Comparison of ENCODE assay signal across 24 cellular contexts in the genomic region with DNA sequence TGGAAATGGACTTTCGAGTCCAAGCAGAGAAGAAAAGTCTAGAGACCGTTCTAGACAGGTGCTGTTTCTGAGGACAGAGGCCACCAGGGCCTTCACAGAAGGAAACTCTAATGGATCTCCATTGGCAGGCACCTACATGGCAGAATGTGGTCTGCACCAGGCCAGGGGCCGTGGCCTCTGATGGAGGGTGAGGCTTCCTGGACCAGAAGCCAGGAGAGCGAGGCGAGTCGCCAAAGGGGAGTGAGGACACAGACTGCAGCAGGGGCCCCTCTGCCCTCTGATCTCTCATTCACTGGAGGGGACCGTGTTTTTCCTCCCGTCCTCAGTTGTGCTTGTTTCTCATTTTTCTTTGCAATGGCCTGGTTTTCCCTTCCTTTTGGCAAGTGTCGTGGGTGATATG. TPM values are rescaled to one million over a fixed set of nuclear protein-coding genes. Genes with fewer than 3 reads are reported as not detected.
DNase-seq lines count a peak whose midpoint lies in the region; ATAC-seq lines count a peak whose summit lies in the region.
"Had no signal": no experiment of that assay in that cellular context is flagged by ENCODE, and none has a peak within 500 bp of the region (broad histone marks: within the 10 kb centered on the region; RNA-seq: fewer than 3 reads in every experiment).

No MANE protein-coding gene starts in this region.

- H3K9me3 Mint-ChIP-seq in IgD-negative memory B cell = no peaks in the 10 kb centered on the region
- no peaks in the 10 kb centered on the region for H3K9me3 Mint-ChIP-seq in activated T-helper 2 cell treated with anti-CD3 and anti-CD28 coated beads, Interferon-gamma antibody, Interleukin-2, Interleukin-4, amounts not matched to agents 10 μg/mL and 5 μg/mL and 100 μg/mL, durations not matched to agents 14 hours and 24 hours and 36 hours
- no peaks in the 10 kb centered on the region for H3K9me3 Mint-ChIP-seq in stimulated activated effector memory CD8-positive, alpha-beta T cell treated with anti-CD3 and anti-CD28 coated beads, Interleukin-12 subunit alpha, Interleukin-12 subunit beta, amount 100 ng/mL, for 72 hours
- H3K9me3 Mint-ChIP-seq: neural crest cell had no signal

- H3K4me3 Mint-ChIP-seq in IgD-negative memory B cell = no peak overlapping the region
- no peak overlapping the region for H3K4me3 Mint-ChIP-seq in activated T-helper 2 cell treated with anti-CD3 and anti-CD28 coated beads, Interferon-gamma antibody, Interleukin-2, Interleukin-4, amounts not matched to agents 10 μg/mL and 5 μg/mL and 100 μg/mL, durations not matched to agents 14 hours and 24 hours and 36 hours (ENCODE audit: low read depth)
- peak overlapping the region; percentile 54 for H3K4me3 Mint-ChIP-seq in stimulated activated effector memory CD8-positive, alpha-beta T cell treated with anti-CD3 and anti-CD28 coated beads, Interleukin-12 subunit alpha, Interleukin-12 subunit beta, amount 100 ng/mL, for 72 hours
- H3K4me3 Mint-ChIP-seq: neural crest cell had no signal

- H3K27ac Mint-ChIP-seq in IgD-negative memory B cell = peak overlapping the region in 2 of 3 donors; percentile 4 to 63
- peak overlapping the region; percentile 87 for H3K27ac Mint-ChIP-seq in activated T-helper 2 cell treated with anti-CD3 and anti-CD28 coated beads, Interferon-gamma antibody, Interleukin-2, Interleukin-4, amounts not matched to agents 10 μg/mL and 5 μg/mL and 100 μg/mL, durations not matched to agents 14 hours and 24 hours and 36 hours
- peak overlapping the region; percentile 93 for H3K27ac Mint-ChIP-seq in stimulated activated effector memory CD8-positive, alpha-beta T cell treated with anti-CD3 and anti-CD28 coated beads, Interleukin-12 subunit alpha, Interleukin-12 subunit beta, amount 100 ng/mL, for 72 hours

- intact Hi-C loops in activated T-helper 2 cell treated with anti-CD3 and anti-CD28 coated beads, Interferon-gamma antibody, Interleukin-2, Interleukin-4, amounts not matched to agents 10 μg/mL and 5 μg/mL and 100 μg/mL, durations not matched to agents 14 hours and 24 hours and 36 hours (cut with micrococcal nuclease) = loop anchor here (2.0 to 10.0 kb wide), 7 partner anchors 14 to 1144 kb away; a partner anchor contains a TSS

- H3K36me3 Mint-ChIP-seq in IgD-negative memory B cell = no peaks in the 10 kb centered on the region
- H3K36me3 Mint-ChIP-seq in activated T-helper 2 cell treated with anti-CD3 and anti-CD28 coated beads, Interferon-gamma antibody, Interleukin-2, Interleukin-4, amounts not matched to agents 10 μg/mL and 5 μg/mL and 100 μg/mL, durations not matched to agents 14 hours and 24 hours and 36 hours (ENCODE audit: low read depth) = peaks cover 2% of the 10 kb centered on the region
- peaks cover 4% of the 10 kb centered on the region for H3K36me3 Mint-ChIP-seq in stimulated activated effector memory CD8-positive, alpha-beta T cell treated with anti-CD3 and anti-CD28 coated beads, Interleukin-12 subunit alpha, Interleukin-12 subunit beta, amount 100 ng/mL, for 72 hours

- H3K4me1 Mint-ChIP-seq in IgD-negative memory B cell = peaks cover 18 to 35% (median 22%) of the 10 kb centered on the region in 3 donors
- peaks cover 64% of the 10 kb centered on the region for H3K4me1 Mint-ChIP-seq in activated T-helper 2 cell treated with anti-CD3 and anti-CD28 coated beads, Interferon-gamma antibody, Interleukin-2, Interleukin-4, amounts not matched to agents 10 μg/mL and 5 μg/mL and 100 μg/mL, durations not matched to agents 14 hours and 24 hours and 36 hours (ENCODE audit: low read depth)
- peaks cover 79% of the 10 kb centered on the region for H3K4me1 Mint-ChIP-seq in stimulated activated effector memory CD8-positive, alpha-beta T cell treated with anti-CD3 and anti-CD28 coated beads, Interleukin-12 subunit alpha, Interleukin-12 subunit beta, amount 100 ng/mL, for 72 hours

- no peaks in the 10 kb centered on the region for H3K27me3 Mint-ChIP-seq in IgD-negative memory B cell
- no peaks in the 10 kb centered on the region for H3K27me3 Mint-ChIP-seq in activated T-helper 2 cell treated with anti-CD3 and anti-CD28 coated beads, Interferon-gamma antibody, Interleukin-2, Interleukin-4, amounts not matched to agents 10 μg/mL and 5 μg/mL and 100 μg/mL, durations not matched to agents 14 hours and 24 hours and 36 hours (ENCODE audit: low read depth)

- DNase-seq in activated CD4-positive, alpha-beta T cell treated with anti-CD3 and anti-CD28 coated beads, Interleukin-2, amount 50 U/mL, for 48 hours = peak; percentile 6 to 14
- no peak for DNase-seq in activated CD4-positive, alpha-beta T cell treated with anti-CD3 and anti-CD28 coated beads, Interleukin-2, amount 50 U/mL, for 1 hour
- DNase-seq in activated T-helper 2 cell treated with anti-CD3 and anti-CD28 coated beads, Interferon-gamma antibody, Interleukin-2, Interleukin-4, amounts not matched to agents 10 μg/mL and 5 μg/mL and 100 μg/mL, durations not matched to agents 14 hours and 24 hours and 36 hours (ENCODE audit: low spot score) = no peak
- DNase-seq in stimulated activated effector memory CD8-positive, alpha-beta T cell treated with anti-CD3 and anti-CD28 coated beads, Interleukin-12 subunit alpha, Interleukin-12 subunit beta, amount 100 ng/mL, for 72 hours (ENCODE audit: low spot score in 2 of 2) = peak in 1 of 2 donors; percentile 61
- DNase-seq in 8988T (no peak), dermis blood vessel endothelial cell (no peak), NCI-H2227 treated with DMSO at 0.1 percent for 48 hours (lab: John Stamatoyannopoulos, UW) (no peak)
- DNase-seq: activated CD4-positive, alpha-beta T cell treated with anti-CD3 and anti-CD28 coated beads, Interleukin-2, amount 50 U/mL, for 4 hours; body of pancreas; cerebellar nuclear complex; DMS79; GF-D8; glutamatergic neuron; kidney; mucosa of descending colon; NCI-H1436; NCI-H510A; Peyer's patch; posterior cingulate gyrus; stimulated activated CD4-positive, alpha-beta T cell treated with anti-CD3 and anti-CD28 coated beads, Interleukin-15, amount 100 ng/mL, for 24 hours; upper lobe of left lung had no signal

- peak; percentile 3 for ATAC-seq in stimulated activated effector memory CD8-positive, alpha-beta T cell treated with anti-CD3 and anti-CD28 coated beads, Interleukin-12 subunit alpha, Interleukin-12 subunit beta, amount 100 ng/mL, for 72 hours
- ATAC-seq: body of pancreas, mucosa of descending colon, sciatic nerve had no signal

RNA-seq across cellular contexts. Expression of a gene that starts 41.1 kb away (rescaled TPM):
- polyA plus RNA-seq in IgD-negative memory B cell = 24.7 TPM
- total RNA-seq in activated T-helper 2 cell treated with anti-CD3 and anti-CD28 coated beads, Interferon-gamma antibody, Interleukin-2, Interleukin-4, amounts not matched to agents 10 μg/mL and 5 μg/mL and 100 μg/mL, durations not matched to agents 14 hours and 24 hours and 36 hours = 39.5 and 41.7 TPM in 2 replicates
- 45.6 and 50.2 TPM in 2 replicates for total RNA-seq in dermis blood vessel endothelial cell

RNA-seq across cellular contexts. Expression of a gene that starts 41.4 kb away (rescaled TPM):
- polyA plus RNA-seq in IgD-negative memory B cell = 298 TPM
- total RNA-seq in activated T-helper 2 cell treated with anti-CD3 and anti-CD28 coated beads, Interferon-gamma antibody, Interleukin-2, Interleukin-4, amounts not matched to agents 10 μg/mL and 5 μg/mL and 100 μg/mL, durations not matched to agents 14 hours and 24 hours and 36 hours = 208 and 223 TPM in 2 replicates
- 97.0 and 108 TPM in 2 replicates for total RNA-seq in dermis blood vessel endothelial cell

Comparison
In these comparisons a context has a peak if more than half of its experiments do, and no peak if none do; other contexts are left out.
1. DNase-seq: peak in activated CD4-positive, alpha-beta T cell treated with anti-CD3 and anti-CD28 coated beads, Interleukin-2, amount 50 U/mL, for 48 hours (2 of 2); none in activated CD4-positive, alpha-beta T cell treated with anti-CD3 and anti-CD28 coated beads, Interleukin-2, amount 50 U/mL, for 1 hour (single experiment), activated T-helper 2 cell treated with anti-CD3 and anti-CD28 coated beads, Interferon-gamma antibody, Interleukin-2, Interleukin-4, amounts not matched to agents 10 μg/mL and 5 μg/mL and 100 μg/mL, durations not matched to agents 14 hours and 24 hours and 36 hours (single experiment), 8988T (single experiment), dermis blood vessel endothelial cell (single experiment) and NCI-H2227 treated with DMSO at 0.1 percent for 48 hours (single experiment).
2. H3K27ac Mint-ChIP-seq: peak in every context shown above with its lines; median percentile 93 in stimulated activated effector memory CD8-positive, alpha-beta T cell treated with anti-CD3 and anti-CD28 coated beads, Interleukin-12 subunit alpha, Interleukin-12 subunit beta, amount 100 ng/mL, for 72 hours; 87 in activated T-helper 2 cell treated with anti-CD3 and anti-CD28 coated beads, Interferon-gamma antibody, Interleukin-2, Interleukin-4, amounts not matched to agents 10 μg/mL and 5 μg/mL and 100 μg/mL, durations not matched to agents 14 hours and 24 hours and 36 hours; 34 in IgD-negative memory B cell.